Comparison of ENCODE assay signal across 9 cellular contexts in the genomic region with DNA sequence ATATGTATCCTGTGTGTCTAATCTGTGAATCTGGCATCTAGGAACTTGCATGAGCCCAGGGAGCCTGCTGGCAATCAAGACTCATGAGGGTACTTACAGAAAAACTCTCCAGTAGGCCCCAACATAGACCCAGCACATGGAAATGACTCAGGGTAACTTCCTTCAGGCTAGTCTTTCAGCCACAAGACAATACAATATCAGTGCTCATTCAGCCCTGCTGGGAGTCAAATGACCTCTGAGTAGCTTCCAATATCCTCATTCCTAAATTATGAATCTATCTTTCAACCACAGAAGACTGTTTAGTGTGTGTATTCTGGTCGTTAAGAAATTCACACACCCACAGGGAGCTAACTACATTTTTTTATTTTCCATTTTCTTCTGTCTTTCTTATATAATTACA.
DNase-seq lines count a peak whose midpoint lies in the region; ATAC-seq and TF ChIP-seq lines count a peak whose summit lies in the region.
"Had no signal": no experiment of that assay in that cellular context is flagged by ENCODE, and none has a peak within 500 bp of the region (broad histone marks: within the 10 kb centered on the region; RNA-seq: fewer than 3 reads in every experiment).

No MANE protein-coding gene starts in this region.

- DNase-seq in GM12865 (ENCODE audit: low read depth), result peak; percentile 9
- DNase-seq in SJCRH30, result peak; percentile 41 to 63
- peak; percentile 73 for DNase-seq in pulmonary artery endothelial cell (ENCODE audit: low read depth, low spot score)
- no peak for DNase-seq in left colon
- no peak for DNase-seq in NCI-H526 treated with DMSO at 0.1 percent for 48 hours (lab: John Stamatoyannopoulos, UW)
- DNase-seq in NCI-H2227 treated with DMSO at 0.1 percent for 48 hours (lab: John Stamatoyannopoulos, UW), result no peak
- DNase-seq: DMS79 treated with DMSO at 0.1 percent for 48 hours had no signal

- H3K9me3 Mint-ChIP-seq in stimulated activated memory B cell treated with anti-CD40 and anti-IgM and Interleukin-4, amounts not matched to agents 10 μg/mL and 1 μg/mL and 100 μg/mL, for 72 hours, result peaks cover 3% of the 10 kb centered on the region

- no peak overlapping the region for H3K4me3 Mint-ChIP-seq in stimulated activated memory B cell treated with anti-CD40 and anti-IgM and Interleukin-4, amounts not matched to agents 10 μg/mL and 1 μg/mL and 100 μg/mL, for 72 hours

- H3K36me3 Mint-ChIP-seq in stimulated activated memory B cell treated with anti-CD40 and anti-IgM and Interleukin-4, amounts not matched to agents 10 μg/mL and 1 μg/mL and 100 μg/mL, for 72 hours, result no peaks in the 10 kb centered on the region

- H3K4me3 ChIP-seq in GM12865 (ENCODE audit: low read depth, low read length) (no peak overlapping the region), SJCRH30 (no peak overlapping the region)

- H3K27me3 ChIP-seq in SJCRH30, result no peaks in the 10 kb centered on the region

- H3K36me3 ChIP-seq in SJCRH30, result no peaks in the 10 kb centered on the region

- peak overlapping the region; percentile 29 for H3K27ac ChIP-seq in SJCRH30

- peaks cover 3% of the 10 kb centered on the region; the same call in 1 of the 2 replicates for H3K9me3 ChIP-seq in SJCRH30 (replicated peaks)

- H3K27me3 Mint-ChIP-seq in stimulated activated memory B cell treated with anti-CD40 and anti-IgM and Interleukin-4, amounts not matched to agents 10 μg/mL and 1 μg/mL and 100 μg/mL, for 72 hours, result no peaks in the 10 kb centered on the region

- no peak overlapping the region for H3K27ac Mint-ChIP-seq in stimulated activated memory B cell treated with anti-CD40 and anti-IgM and Interleukin-4, amounts not matched to agents 10 μg/mL and 1 μg/mL and 100 μg/mL, for 72 hours

- ATAC-seq in esophagus mucosa, result peak; percentile 45
- no peak for ATAC-seq in left colon
- no peak for ATAC-seq in stimulated activated memory B cell treated with anti-CD40 and anti-IgM and Interleukin-4, amounts not matched to agents 10 μg/mL and 1 μg/mL and 100 μg/mL, for 72 hours

- peaks cover 22% of the 10 kb centered on the region for H3K4me1 ChIP-seq in SJCRH30

- intact Hi-C loops in left colon (cut with DNase I, micrococcal nuclease), result no loop called here

- no peaks in the 10 kb centered on the region for H3K4me1 Mint-ChIP-seq in stimulated activated memory B cell treated with anti-CD40 and anti-IgM and Interleukin-4, amounts not matched to agents 10 μg/mL and 1 μg/mL and 100 μg/mL, for 72 hours

- TF ChIP-seq CTCF in GM12865 (IDR thresholded peaks at IDR 0.05; ENCODE audit: insufficient read depth, low read depth, low read length, missing control alignments), result no peak

Comparison
In these comparisons a context has a peak if more than half of its experiments do, and no peak if none do; other contexts are left out.
1. DNase-seq: peak in GM12865 (single experiment), SJCRH30 (2 of 2) and pulmonary artery endothelial cell (single experiment); none in left colon (0 of 2), NCI-H526 treated with DMSO at 0.1 percent for 48 hours (single experiment) and NCI-H2227 treated with DMSO at 0.1 percent for 48 hours (single experiment).